Comparison of ENCODE assay signal across 8 cellular contexts in genomic region chr20:53594068-53595017, GRCh38. TPM values are rescaled to one million over a fixed set of nuclear protein-coding genes. Genes with fewer than 3 reads are reported as not detected.
DNase-seq lines count a peak whose midpoint lies in the region; ATAC-seq and TF ChIP-seq lines count a peak whose summit lies in the region.

No MANE protein-coding gene starts in this region.

- H3K4ac ChIP-seq in H9 (ENCODE audit: low read depth, low read length) = no peak overlapping the region

- H2AK5ac ChIP-seq in H9 (ENCODE audit: insufficient read length, low read length) = no peak overlapping the region

- no peaks in the 10 kb centered on the region for H3K27me3 ChIP-seq in H9 (ENCODE audit: insufficient read depth, low read length)
- no peaks in the 10 kb centered on the region for H3K27me3 ChIP-seq in MG63
- no peaks in the 10 kb centered on the region for H3K27me3 ChIP-seq in gastroesophageal sphincter

- DNase-seq in ELR (ENCODE audit: low read depth) (peak; percentile 95), H9 (peak; percentile 93), MG63 (peak; percentile 93), SHP77 (lab: John Stamatoyannopoulos, UW) (peak; percentile 79 to 85), nucleus accumbens (lab: John Stamatoyannopoulos, UW) (peak in 55 of 56 donors; percentile 73 to 98 (median 94)), superior temporal gyrus (ENCODE audit: extremely low spot score) (peak; percentile 82)
- peak; percentile 97 for DNase-seq in activated gamma-delta T cell treated with anti-CD3 and anti-CD28 coated beads, Interleukin-2, amount 50 U/mL, for 16 hours (ENCODE audit: low read depth)

- no peak overlapping the region for H3K23ac ChIP-seq in H9 (ENCODE audit: insufficient read length, low read depth, low read length)

- H3K27me3 Mint-ChIP-seq in H9 (ENCODE audit: low read depth) = no peaks in the 10 kb centered on the region

- H3K27ac ChIP-seq in H9 (ENCODE audit: insufficient read length, low read depth, low read length) (no peak overlapping the region), gastroesophageal sphincter (peak overlapping the region; percentile 88 to 100 (median 98))

- H4K91ac ChIP-seq in H9 (ENCODE audit: insufficient read length, low read depth, low read length) = no peak overlapping the region

- H3K23me2 ChIP-seq in H9 (ENCODE audit: insufficient read length, low read depth, low read length, poor library complexity, severe bottlenecking) = peaks cover 3% of the 10 kb centered on the region

- H3K79me2 ChIP-seq in H9 (ENCODE audit: insufficient read depth, low read length) = peaks cover 13% of the 10 kb centered on the region; the same call in 1 of the 2 replicates

- no peaks in the 10 kb centered on the region for H3K36me3 Mint-ChIP-seq in H9 (ENCODE audit: insufficient read depth in 1 of 3, low read depth in 3 of 3)

- TF ChIP-seq POLR2A in gastroesophageal sphincter (IDR thresholded peaks at IDR 0.05) = peak; percentile 84 to 87

- no peaks in the 10 kb centered on the region for H3K79me1 ChIP-seq in H9 (ENCODE audit: insufficient read depth, low read depth, low read length, poor library complexity, severe bottlenecking)

- H3K4me3 ChIP-seq in MG63 (peak overlapping the region; percentile 80), gastroesophageal sphincter (peak overlapping the region; percentile 60 to 90)

- TF ChIP-seq EP300 in gastroesophageal sphincter (IDR thresholded peaks at IDR 0.05) = no peak

- no peak overlapping the region for H3K18ac ChIP-seq in H9 (ENCODE audit: insufficient read length, low read depth, low read length)

- H3K14ac ChIP-seq in H9 (ENCODE audit: insufficient read depth, low read length) = no peak overlapping the region

- no CpG with 5 or more reads among the region's 110 CpGs for WGBS in H9 (ENCODE audit: extremely low coverage, insufficient read length, low lambda C conversion rate)
- WGBS in gastroesophageal sphincter (ENCODE audit: low coverage in 1 of 2), 2 donors = 0% methylated on average over 8 to 9 of the region's 110 CpGs

- no peak overlapping the region for H2BK20ac ChIP-seq in H9 (ENCODE audit: low read depth, low read length, poor library complexity, severe bottlenecking)

- H3K4me2 ChIP-seq in H9 (ENCODE audit: insufficient read depth, insufficient read length, low read length) = peak overlapping the region; percentile 49

- peak; percentile 59; the same call in 2 of the 3 replicates for TF ChIP-seq CTCF in H9 (conservative IDR thresholded peaks at IDR 0.05)
- TF ChIP-seq CTCF in gastroesophageal sphincter (IDR thresholded peaks at IDR 0.05) = peak in 2 of 4 experiments; percentile 30 to 34

- no peaks in the 10 kb centered on the region for H4K20me1 ChIP-seq in H9 (ENCODE audit: control insufficient read depth, insufficient read depth, insufficient read length)

- H3K27ac Mint-ChIP-seq in H9 = peak overlapping the region; percentile 83 to 95 (median 94)

- no peak overlapping the region for H2BK15ac ChIP-seq in H9 (ENCODE audit: low read depth, low read length)

- peaks cover 5% of the 10 kb centered on the region for H3K36me3 ChIP-seq in MG63
- H3K36me3 ChIP-seq in gastroesophageal sphincter = no peaks in the 10 kb centered on the region

- H3K4me1 Mint-ChIP-seq in H9 = peaks cover 61 to 66% of the 10 kb centered on the region in 2 experiments

- peak; percentile 84 for ATAC-seq in gastroesophageal sphincter

- peak overlapping the region; percentile 80 to 85 for H3K4me3 Mint-ChIP-seq in H9

- no peak overlapping the region for H2BK5ac ChIP-seq in H9 (ENCODE audit: insufficient read length, low read length)

- H4K5ac ChIP-seq in H9 (ENCODE audit: insufficient read length, low read depth, low read length) = no peak overlapping the region

- no peaks in the 10 kb centered on the region; a peak in 1 of 5 replicates for H3K9me3 Mint-ChIP-seq in H9

- no peak overlapping the region for H2AFZ ChIP-seq in H9 (ENCODE audit: low read length)

- H4K8ac ChIP-seq in H9 (replicated peaks; ENCODE audit: insufficient read length, low read depth, low read length) = no peak overlapping the region

- H2BK12ac ChIP-seq in H9 (ENCODE audit: insufficient read length, low read depth, low read length) = no peak overlapping the region

- H3K9ac ChIP-seq in H9 (ENCODE audit: extremely low read depth, insufficient read length, low read length) = peak overlapping the region; percentile 79

- H3K9me3 ChIP-seq in H9 (ENCODE audit: control insufficient read depth, low read depth, low read length) = no peaks in the 10 kb centered on the region
- no peaks in the 10 kb centered on the region for H3K9me3 ChIP-seq in MG63
- H3K9me3 ChIP-seq in gastroesophageal sphincter = no peaks in the 10 kb centered on the region

- H3T11ph ChIP-seq in H9 (ENCODE audit: low read length) = no peak overlapping the region

- H3K4me1 ChIP-seq in H9 (ENCODE audit: insufficient read depth, low read length) (peaks cover 9% of the 10 kb centered on the region; the same call in 1 of the 2 replicates), gastroesophageal sphincter (peaks cover 0 to 47% (median 13%) of the 10 kb centered on the region in 3 donors)

- no peak overlapping the region for H3K56ac ChIP-seq in H9 (ENCODE audit: insufficient read length, low read depth, low read length)

- H2BK120ac ChIP-seq in H9 (ENCODE audit: low read depth, low read length, poor library complexity, severe bottlenecking) = no peak overlapping the region

RNA-seq across cellular contexts. Expression of gene ZNF217, which starts 0.7 kb away (rescaled TPM):
- 79.2 and 82.8 TPM in 2 replicates for total RNA-seq in H9 (2021)
- total RNA-seq in MG63 (2014; rRNA removed; shearing (Covaris generic); ENCODE audit: low replicate concordance) = 15.7 and 22.6 TPM in 2 replicates
- total RNA-seq in gastroesophageal sphincter = 10 to 100 TPM; 11.8 to 18.7 (median 15.1) TPM
